8 cellular contexts compared by ENCODE assay signal in genomic region chr5:93620487-93621339, GRCh38. TPM values are rescaled to one million over a fixed set of nuclear protein-coding genes. Genes with fewer than 3 reads are reported as not detected.
DNase-seq lines count a peak whose midpoint lies in the region; ATAC-seq and TF ChIP-seq lines count a peak whose summit lies in the region.

No MANE protein-coding gene starts in this region.

- no peaks in the 10 kb centered on the region for H3K9me3 Mint-ChIP-seq in activated T-helper 2 cell treated with anti-CD3 and anti-CD28 coated beads, Interferon-gamma antibody, Interleukin-2, Interleukin-4, amounts not matched to agents 10 μg/mL and 5 μg/mL and 100 μg/mL, durations not matched to agents 14 hours and 24 hours and 36 hours
- no peaks in the 10 kb centered on the region for H3K9me3 Mint-ChIP-seq in natural killer cell

- H3F3A ChIP-seq in OCI-LY1 (ENCODE audit: insufficient read depth, low read length): peaks cover 4% of the 10 kb centered on the region; the same call in 1 of the 2 replicates

- no peaks in the 10 kb centered on the region for H3K9me2 ChIP-seq in OCI-LY1 (ENCODE audit: low read depth, low read length)

- H3K27me3 Mint-ChIP-seq in activated T-helper 2 cell treated with anti-CD3 and anti-CD28 coated beads, Interferon-gamma antibody, Interleukin-2, Interleukin-4, amounts not matched to agents 10 μg/mL and 5 μg/mL and 100 μg/mL, durations not matched to agents 14 hours and 24 hours and 36 hours (ENCODE audit: low read depth): peaks cover 62% of the 10 kb centered on the region
- H3K27me3 Mint-ChIP-seq in natural killer cell (ENCODE audit: low read depth in 2 of 2): no peaks in the 10 kb centered on the region

- H3K27ac ChIP-seq in OCI-LY1 (ENCODE audit: low read depth, low read length, poor library complexity, severe bottlenecking) (no peak overlapping the region), tibial nerve (peak overlapping the region; percentile 76 to 97 (median 90))

- H3K27me3 ChIP-seq in OCI-LY1 (ENCODE audit: insufficient read depth, low read length): no peaks in the 10 kb centered on the region
- no peaks in the 10 kb centered on the region for H3K27me3 ChIP-seq in tibial nerve

- H3K4me3 ChIP-seq in OCI-LY1 (ENCODE audit: low read depth, low read length, poor library complexity, severe bottlenecking): peak overlapping the region; percentile 79
- H3K4me3 ChIP-seq in tibial nerve: peak overlapping the region; percentile 63 to 79 (median 72)

- no peaks in the 10 kb centered on the region for H4K20me1 ChIP-seq in OCI-LY1 (ENCODE audit: insufficient read depth, low read length)

- 1 to 3% methylated on average over 51 to 67 of the region's 76 CpGs for WGBS in tibial nerve, 2 donors

- H3K4me3 Mint-ChIP-seq in activated T-helper 2 cell treated with anti-CD3 and anti-CD28 coated beads, Interferon-gamma antibody, Interleukin-2, Interleukin-4, amounts not matched to agents 10 μg/mL and 5 μg/mL and 100 μg/mL, durations not matched to agents 14 hours and 24 hours and 36 hours (ENCODE audit: low read depth): peak overlapping the region; percentile 84
- H3K4me3 Mint-ChIP-seq in natural killer cell: peak overlapping the region; percentile 99

- H3K36me3 Mint-ChIP-seq in activated T-helper 2 cell treated with anti-CD3 and anti-CD28 coated beads, Interferon-gamma antibody, Interleukin-2, Interleukin-4, amounts not matched to agents 10 μg/mL and 5 μg/mL and 100 μg/mL, durations not matched to agents 14 hours and 24 hours and 36 hours (ENCODE audit: low read depth): peaks cover 4% of the 10 kb centered on the region
- no peaks in the 10 kb centered on the region for H3K36me3 Mint-ChIP-seq in natural killer cell

- H3K36me3 ChIP-seq in OCI-LY1 (ENCODE audit: insufficient read depth, low read length) (no peaks in the 10 kb centered on the region), tibial nerve (no peaks in the 10 kb centered on the region)

- peak; percentile 24 to 83 for TF ChIP-seq EP300 in tibial nerve (IDR thresholded peaks at IDR 0.05)

- no peak for TF ChIP-seq POLR2A in tibial nerve (IDR thresholded peaks at IDR 0.05)

- H3K4me1 ChIP-seq in OCI-LY1 (ENCODE audit: insufficient read depth, low read length, severe bottlenecking) (peaks cover 12% of the 10 kb centered on the region), tibial nerve (peaks cover 0 to 21% (median 6%) of the 10 kb centered on the region in 4 donors)

- intact Hi-C loops in activated T-helper 2 cell treated with anti-CD3 and anti-CD28 coated beads, Interferon-gamma antibody, Interleukin-2, Interleukin-4, amounts not matched to agents 10 μg/mL and 5 μg/mL and 100 μg/mL, durations not matched to agents 14 hours and 24 hours and 36 hours (cut with micrococcal nuclease): loop anchor here (1.0 kb wide), 1 partner anchor 8 kb away; no protein-coding TSS in a partner anchor
- intact Hi-C loops in natural killer cell (cut with micrococcal nuclease): no loop called here

- H3K4me1 Mint-ChIP-seq in activated T-helper 2 cell treated with anti-CD3 and anti-CD28 coated beads, Interferon-gamma antibody, Interleukin-2, Interleukin-4, amounts not matched to agents 10 μg/mL and 5 μg/mL and 100 μg/mL, durations not matched to agents 14 hours and 24 hours and 36 hours (ENCODE audit: low read depth): peaks cover 11% of the 10 kb centered on the region
- peaks cover 21 to 34% of the 10 kb centered on the region in 2 donors for H3K4me1 Mint-ChIP-seq in natural killer cell

- H3K27ac Mint-ChIP-seq in activated T-helper 2 cell treated with anti-CD3 and anti-CD28 coated beads, Interferon-gamma antibody, Interleukin-2, Interleukin-4, amounts not matched to agents 10 μg/mL and 5 μg/mL and 100 μg/mL, durations not matched to agents 14 hours and 24 hours and 36 hours: no peak overlapping the region
- H3K27ac Mint-ChIP-seq in natural killer cell: peak overlapping the region; percentile 88 to 93

- peak overlapping the region; percentile 71 for H2AFZ ChIP-seq in OCI-LY1 (ENCODE audit: low read length)

- H3K9ac ChIP-seq in OCI-LY1 (ENCODE audit: low read length): peak overlapping the region; percentile 68

- TF ChIP-seq CTCF in OCI-LY1 (IDR thresholded peaks at IDR 0.05; ENCODE audit: low read length) (peak; percentile 37), natural killer cell (IDR thresholded peaks at IDR 0.05) (no peak), tibial nerve (IDR thresholded peaks at IDR 0.05) (peak in 1 of 5 experiments; percentile 23)

- ATAC-seq in GM21529 (IDR thresholded peaks at IDR 0.05; ENCODE audit: unreplicated experiment) (peak; percentile 99), natural killer cell (peak; percentile 52 to 85 (median 78))

- no peaks in the 10 kb centered on the region for H3K79me2 ChIP-seq in OCI-LY1 (ENCODE audit: insufficient read depth, low read length)

- peak overlapping the region; percentile 91 for H3K4me2 ChIP-seq in OCI-LY1 (ENCODE audit: low read length)

- DNase-seq in DMS79 (lab: John Stamatoyannopoulos, UW) (peak; percentile 50), HUDEP-2 (lab: John Stamatoyannopoulos, UW; ENCODE audit: unreplicated experiment in 76 of 76) (peak in 63 of 76 experiments; percentile 2 to 67 (median 41)), fibroblast of peridontal ligament (ENCODE audit: extremely low read depth) (peak; percentile 53), natural killer cell (peak; percentile 62), tibial nerve (ENCODE audit: low spot score in 2 of 2) (peak in 1 of 2 donors; percentile 51)
- peak; percentile 34 for DNase-seq in activated T-helper 2 cell treated with anti-CD3 and anti-CD28 coated beads, Interferon-gamma antibody, Interleukin-2, Interleukin-4, amounts not matched to agents 10 μg/mL and 5 μg/mL and 100 μg/mL, durations not matched to agents 14 hours and 24 hours and 36 hours (ENCODE audit: low spot score)

- H3K9me3 ChIP-seq in OCI-LY1 (ENCODE audit: low read length): no peaks in the 10 kb centered on the region
- H3K9me3 ChIP-seq in tibial nerve: no peaks in the 10 kb centered on the region

RNA-seq across cellular contexts. Expression of gene NR2F1, which starts 37.7 kb away (rescaled TPM):
- total RNA-seq in activated T-helper 2 cell treated with anti-CD3 and anti-CD28 coated beads, Interferon-gamma antibody, Interleukin-2, Interleukin-4, amounts not matched to agents 10 μg/mL and 5 μg/mL and 100 μg/mL, durations not matched to agents 14 hours and 24 hours and 36 hours: not detected in 2 replicates
- total RNA-seq in natural killer cell (not detected), tibial nerve (10 to 100 TPM; 64.9 to 81.3 (median 67.6) TPM)

RNA-seq across cellular contexts. Expression of gene NR2F1-AS1, which starts 39.7 kb away (rescaled TPM):
- not detected in 2 replicates for total RNA-seq in activated T-helper 2 cell treated with anti-CD3 and anti-CD28 coated beads, Interferon-gamma antibody, Interleukin-2, Interleukin-4, amounts not matched to agents 10 μg/mL and 5 μg/mL and 100 μg/mL, durations not matched to agents 14 hours and 24 hours and 36 hours
- not detected for total RNA-seq in natural killer cell
- 10 to 100 TPM; 13.5 to 38.4 (median 35.4) TPM for total RNA-seq in tibial nerve

Comparison
In these comparisons a context has a peak if more than half of its experiments do, and no peak if none do; other contexts are left out.
1. RNA of gene NR2F1, which starts 37.7 kb away (total RNA-seq): 64.9 to 81.3 TPM in tibial nerve; not detected in activated T-helper 2 cell treated with anti-CD3 and anti-CD28 coated beads, Interferon-gamma antibody, Interleukin-2, Interleukin-4, amounts not matched to agents 10 μg/mL and 5 μg/mL and 100 μg/mL, durations not matched to agents 14 hours and 24 hours and 36 hours and not detected in natural killer cell; every median in the first group is over 10 times any median in the second.
2. RNA of gene NR2F1-AS1, which starts 39.7 kb away (total RNA-seq): 13.5 to 38.4 TPM in tibial nerve; not detected in activated T-helper 2 cell treated with anti-CD3 and anti-CD28 coated beads, Interferon-gamma antibody, Interleukin-2, Interleukin-4, amounts not matched to agents 10 μg/mL and 5 μg/mL and 100 μg/mL, durations not matched to agents 14 hours and 24 hours and 36 hours and not detected in natural killer cell; every median in the first group is over 10 times any median in the second.